8 cellular contexts compared by ENCODE assay signal in genomic region chr1:1692714-1693647, GRCh38. TPM values are rescaled to one million over a fixed set of nuclear protein-coding genes. Genes with fewer than 3 reads are reported as not detected.
A peak's percentile ranks its signal among the peaks of the same experiment; 100 is the strongest.
DNase-seq lines count a peak whose midpoint lies in the region; ATAC-seq and TF ChIP-seq lines count a peak whose summit lies in the region.
"Not testable (repeated sequence)": the region's sequence is repeated elsewhere in the genome, so short reads cannot be mapped to it uniquely, and the experiment has no call there.

SLC35E2B (minus strand) TSS chr1:1692795; CDS start chr1:1676699, 16,096 bp downstream.

- peak within 1 kb of the TSS; percentile 69 for H3K4me3 Mint-ChIP-seq in activated CD4-positive, alpha-beta T cell treated with anti-CD3 and anti-CD28 coated beads for 36 hours
- H3K4me3 Mint-ChIP-seq in chondrocyte (ENCODE audit: unreplicated experiment) = peak within 1 kb of the TSS; percentile 65

- CTCF ChIA-PET in activated CD4-positive, alpha-beta T cell treated with anti-CD3 and anti-CD28 coated beads for 36 hours (lab: Charles Lee) = interaction anchor here (0.6 kb wide), 1 partner anchor 15 kb away, joined by 3 read pairs; no protein-coding TSS in a partner anchor

- DNase-seq in Ammon's horn (ENCODE audit: low spot score) = peak; percentile 95
- DNase-seq in GM19240 (ENCODE audit: insufficient read length, low spot score) = peak; percentile 23
- peak; percentile 67 to 80 for DNase-seq in NCI-H524 (lab: John Stamatoyannopoulos, UW)
- peak; percentile 97 for DNase-seq in activated CD4-positive, alpha-beta T cell treated with anti-CD3 and anti-CD28 coated beads for 36 hours
- DNase-seq in chondrocyte (ENCODE audit: low spot score) = peak; percentile 96
- peak; percentile 80 to 94 for DNase-seq in left colon
- DNase-seq in stimulated activated CD4-positive, alpha-beta T cell treated with anti-CD3 and anti-CD28 coated beads, Interleukin-1b, Interleukin-23, amount 100 ng/mL, for 24 hours (ENCODE audit: low read depth in 4 of 4, low spot score in 1 of 4) = peak in 3 of 4 experiments; percentile 89 to 90 (median 89)

- H3K9me3 Mint-ChIP-seq in activated CD4-positive, alpha-beta T cell treated with anti-CD3 and anti-CD28 coated beads for 36 hours (ENCODE audit: low read depth); chondrocyte (ENCODE audit: low read depth): not testable (repeated sequence)

- peaks cover 12% of the 10 kb centered on the region for H3K4me1 Mint-ChIP-seq in activated CD4-positive, alpha-beta T cell treated with anti-CD3 and anti-CD28 coated beads for 36 hours
- not testable (repeated sequence) for H3K4me1 Mint-ChIP-seq in chondrocyte (ENCODE audit: low read depth)

- ATAC-seq in HG03439 (IDR thresholded peaks at IDR 0.05; ENCODE audit: unreplicated experiment) (peak; percentile 84), left colon (peak; percentile 81)
- ATAC-seq in activated CD4-positive, alpha-beta T cell treated with anti-CD3 and anti-CD28 coated beads for 36 hours = peak; percentile 85

- intact Hi-C loops in activated CD4-positive, alpha-beta T cell treated with anti-CD3 and anti-CD28 coated beads for 36 hours (cut with DNase I, micrococcal nuclease) = loop anchor here in 1 of 2 experiments (10.0 kb wide), 1 partner anchor 52 kb away; no protein-coding TSS in a partner anchor
- intact Hi-C loops in left colon (cut with DNase I, micrococcal nuclease) = not testable (repeated sequence)

- not testable (repeated sequence) for H3K36me3 Mint-ChIP-seq in activated CD4-positive, alpha-beta T cell treated with anti-CD3 and anti-CD28 coated beads for 36 hours (ENCODE audit: low read depth); chondrocyte (ENCODE audit: low read depth)

- POLR2A ChIA-PET in activated CD4-positive, alpha-beta T cell treated with anti-CD3 and anti-CD28 coated beads for 36 hours (lab: Charles Lee) = not testable (repeated sequence)

- TF ChIP-seq CTCF in chondrocyte (IDR thresholded peaks at IDR 0.05) = not testable (repeated sequence)

- not testable (repeated sequence) for H3K27me3 Mint-ChIP-seq in activated CD4-positive, alpha-beta T cell treated with anti-CD3 and anti-CD28 coated beads for 36 hours; chondrocyte (ENCODE audit: low read depth)

- H3K27ac Mint-ChIP-seq in activated CD4-positive, alpha-beta T cell treated with anti-CD3 and anti-CD28 coated beads for 36 hours = peak within 1 kb of the TSS; percentile 91
- peak within 1 kb of the TSS; percentile 92 for H3K27ac Mint-ChIP-seq in chondrocyte (ENCODE audit: unreplicated experiment)

RNA-seq across cellular contexts. Expression of gene SLC35E2B, which starts in this region (rescaled TPM):
- 10 to 100 TPM; 24.2 to 27.6 TPM for total RNA-seq in activated CD4-positive, alpha-beta T cell treated with anti-CD3 and anti-CD28 coated beads for 36 hours
- total RNA-seq in chondrocyte (50.9 to 52.2 TPM (median 51.6 TPM) in 3 replicates), left colon (10 to 100 TPM; 39.0 to 57.0 TPM)

Comparison
In these comparisons a context has a peak if more than half of its experiments do, and no peak if none do; other contexts are left out.
1. Peak in every context shown above with its lines: DNase-seq and ATAC-seq.
2. DNase-seq: peak in every context shown above with its lines; median percentile 97 in activated CD4-positive, alpha-beta T cell treated with anti-CD3 and anti-CD28 coated beads for 36 hours; 96 in chondrocyte; 95 in Ammon's horn; 89 in stimulated activated CD4-positive, alpha-beta T cell treated with anti-CD3 and anti-CD28 coated beads, Interleukin-1b, Interleukin-23, amount 100 ng/mL, for 24 hours; 87 in left colon; 74 in NCI-H524; 23 in GM19240.